Comparison of ENCODE assay signal across 8 cellular contexts in the genomic region with DNA sequence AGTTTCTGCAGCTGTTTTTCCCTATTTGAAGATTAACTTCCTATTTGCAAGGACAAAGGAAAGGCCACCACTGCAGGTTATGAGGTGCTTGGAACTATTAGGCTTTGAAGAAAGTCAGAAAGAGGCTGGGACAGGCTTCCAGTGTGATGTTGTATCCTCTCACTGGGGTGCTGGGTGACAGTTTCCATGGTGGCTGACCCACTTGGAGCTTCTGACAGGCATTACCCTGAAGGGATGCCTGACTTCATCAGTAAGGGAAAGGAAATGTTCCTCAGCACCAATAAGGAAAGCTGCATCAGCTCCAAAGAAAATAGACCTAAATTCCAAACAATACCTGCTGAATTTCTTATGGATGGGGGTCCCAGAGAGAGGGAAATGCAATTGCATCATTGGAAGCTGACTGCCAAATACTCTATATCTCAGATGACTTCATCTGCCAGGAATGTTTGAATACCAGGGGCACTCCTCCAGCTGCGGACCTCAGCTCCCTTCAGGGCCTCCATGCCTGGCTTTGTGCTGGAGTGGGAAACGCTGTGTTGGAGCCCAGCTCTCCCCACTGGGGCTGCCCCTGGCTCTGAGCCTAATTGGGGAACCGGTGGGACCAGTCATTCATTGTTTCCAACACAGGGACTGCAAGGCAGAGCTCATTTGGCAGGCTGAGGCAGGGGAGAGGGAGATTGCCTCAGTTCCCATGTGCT.
DNase-seq lines count a peak whose midpoint lies in the region; ATAC-seq and TF ChIP-seq lines count a peak whose summit lies in the region.

No MANE protein-coding gene starts in this region.

- H3K36me3 ChIP-seq in SK-N-SH (replicated peaks in 1 of 2; ENCODE audit: control insufficient read depth in 1 of 2, insufficient read depth in 2 of 2, low read length in 1 of 2) (peaks cover 4 to 48% of the 10 kb centered on the region in 2 experiments), heart left ventricle (peaks cover 0 to 46% (median 26%) of the 10 kb centered on the region in 9 donors)

- WGBS in SK-N-SH (ENCODE audit: low lambda C conversion rate), result 3% methylated on average over 3 of the region's 3 CpGs
- 4 to 22% (median 12%) methylated on average over 2 to 3 of the region's 3 CpGs for WGBS in heart left ventricle, 4 donors

- H3K9me3 ChIP-seq in SK-N-SH (no peaks in the 10 kb centered on the region), heart left ventricle (no peaks in the 10 kb centered on the region)

- peak; percentile 44 to 90 (median 78) for ATAC-seq in heart left ventricle

- H3K4me2 ChIP-seq in SK-N-SH, result no peak overlapping the region; the same call in 1 of the 2 replicates

- no peak for TF ChIP-seq CTCF in SK-N-SH (IDR thresholded peaks at IDR 0.05)
- TF ChIP-seq CTCF in heart left ventricle (IDR thresholded peaks at IDR 0.05), result no peak

- POLR2A ChIA-PET in SK-N-SH (lab: Yijun Ruan, JAX), result no interaction called here

- no peak overlapping the region for H3K9ac ChIP-seq in SK-N-SH

- no peaks in the 10 kb centered on the region for H4K20me1 ChIP-seq in SK-N-SH (ENCODE audit: insufficient read depth)

- CTCF ChIA-PET in SK-N-SH (lab: Yijun Ruan, JAX), result interaction anchor here (0.6 to 1.6 kb wide), 6 partner anchors 11 to 247 kb away, joined by 3 to 5 read pairs (median 3); no protein-coding TSS in a partner anchor

- H3K79me2 ChIP-seq in SK-N-SH (ENCODE audit: insufficient read depth), result no peaks in the 10 kb centered on the region

- TF ChIP-seq POLR2A in heart left ventricle (IDR thresholded peaks at IDR 0.05), result no peak

- H2AFZ ChIP-seq in SK-N-SH (ENCODE audit: low read depth), result no peak overlapping the region

- H3K9me2 ChIP-seq in SK-N-SH, result no peaks in the 10 kb centered on the region

- intact Hi-C loops in heart left ventricle (cut with DNase I), result loop anchor here in 1 of 10 donors (10.0 kb wide), 1 partner anchor 67 kb away; no protein-coding TSS in a partner anchor

- TF ChIP-seq RAD21 in SK-N-SH (IDR thresholded peaks at IDR 0.05; ENCODE audit: low read length), result no peak

- H3K4me1 ChIP-seq in SK-N-SH (ENCODE audit: control insufficient read depth in 1 of 2, insufficient read depth in 2 of 2, low read depth in 1 of 2, low read length in 1 of 2) (peaks cover 13 to 32% of the 10 kb centered on the region in 2 experiments; a peak in 3 of 4 replicates), heart left ventricle (peaks cover 9 to 93% (median 47%) of the 10 kb centered on the region in 12 donors)

- H3K27ac ChIP-seq in SK-N-SH (ENCODE audit: low read depth in 2 of 2, low read length in 1 of 2) (peak overlapping the region; percentile 43 to 47; a peak in 3 of 4 replicates), heart left ventricle (peak overlapping the region in 11 of 12 donors; percentile 5 to 80 (median 41))

- H3K27me3 ChIP-seq in SK-N-SH (ENCODE audit: insufficient read depth), result no peaks in the 10 kb centered on the region
- no peaks in the 10 kb centered on the region for H3K27me3 ChIP-seq in heart left ventricle

- peak in 1 of 2 experiments; percentile 25; a peak in 1 of 4 replicates for TF ChIP-seq EP300 in SK-N-SH (IDR thresholded peaks at IDR 0.05; ENCODE audit: borderline replicate concordance in 1 of 2, low read depth in 1 of 2, low read length in 1 of 2)

- DNase-seq in ELR (ENCODE audit: low read depth) (peak; percentile 88), SK-N-SH (no peak), heart left ventricle (peak; percentile 65 to 76 (median 69)), renal cortical epithelial cell (ENCODE audit: low read depth) (peak; percentile 86), NCI-H2196 treated with DMSO at 0.1 percent for 48 hours (lab: John Stamatoyannopoulos, UW; ENCODE audit: unreplicated experiment) (no peak), SIG-M5 (lab: John Stamatoyannopoulos, UW) (no peak), D341Med (ENCODE audit: low spot score) (no peak)
- no peak for DNase-seq in stimulated activated CD4-positive, alpha-beta T cell treated with anti-CD3 and anti-CD28 coated beads, Interleukin-1b, Interleukin-23, amount 100 ng/mL, for 48 hours

- no peaks in the 10 kb centered on the region for H3F3A ChIP-seq in SK-N-SH (replicated peaks; ENCODE audit: insufficient read depth)

- H3K4me3 ChIP-seq in SK-N-SH (ENCODE audit: low read depth in 2 of 2, low read length in 1 of 2) (no peak overlapping the region), heart left ventricle (no peak overlapping the region)

TF ChIP-seq in SK-N-SH, 30 proteins besides CTCF, POLR2A, EP300 and RAD21 (continues in another document):
- no peak for TF ChIP-seq CHD2 (IDR thresholded peaks at IDR 0.05; ENCODE audit: low read length, partially characterized antibody)
- TF ChIP-seq, protein P1, sequence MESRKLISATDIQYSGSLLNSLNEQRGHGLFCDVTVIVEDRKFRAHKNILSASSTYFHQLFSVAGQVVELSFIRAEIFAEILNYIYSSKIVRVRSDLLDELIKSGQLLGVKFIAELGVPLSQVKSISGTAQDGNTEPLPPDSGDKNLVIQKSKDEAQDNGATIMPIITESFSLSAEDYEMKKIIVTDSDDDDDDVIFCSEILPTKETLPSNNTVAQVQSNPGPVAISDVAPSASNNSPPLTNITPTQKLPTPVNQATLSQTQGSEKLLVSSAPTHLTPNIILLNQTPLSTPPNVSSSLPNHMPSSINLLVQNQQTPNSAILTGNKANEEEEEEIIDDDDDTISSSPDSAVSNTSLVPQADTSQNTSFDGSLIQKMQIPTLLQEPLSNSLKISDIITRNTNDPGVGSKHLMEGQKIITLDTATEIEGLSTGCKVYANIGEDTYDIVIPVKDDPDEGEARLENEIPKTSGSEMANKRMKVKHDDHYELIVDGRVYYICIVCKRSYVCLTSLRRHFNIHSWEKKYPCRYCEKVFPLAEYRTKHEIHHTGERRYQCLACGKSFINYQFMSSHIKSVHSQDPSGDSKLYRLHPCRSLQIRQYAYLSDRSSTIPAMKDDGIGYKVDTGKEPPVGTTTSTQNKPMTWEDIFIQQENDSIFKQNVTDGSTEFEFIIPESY (IDR thresholded peaks at IDR 0.05; ENCODE audit: borderline replicate concordance, low read depth), result no peak
- TF ChIP-seq GATA2 (CRISPR knock-in tag; IDR thresholded peaks at IDR 0.05), result no peak
- TF ChIP-seq ELF1 (IDR thresholded peaks at IDR 0.05), result no peak
- peak; percentile 82 for TF ChIP-seq TCF12 (IDR thresholded peaks at IDR 0.05)
- TF ChIP-seq MXI1 (IDR thresholded peaks at IDR 0.05; ENCODE audit: low read depth, low read length), result no peak
- TF ChIP-seq NFIC (IDR thresholded peaks at IDR 0.05; ENCODE audit: borderline replicate concordance), result peak; percentile 82
- TF ChIP-seq GABPA (IDR thresholded peaks at IDR 0.05; ENCODE audit: low read depth), result no peak
- TF ChIP-seq REST (IDR thresholded peaks at IDR 0.05; ENCODE audit: low read depth, low read length), result no peak
- no peak for TF ChIP-seq RFX5 (IDR thresholded peaks at IDR 0.05; ENCODE audit: low read length)
- TF ChIP-seq MAX (IDR thresholded peaks at IDR 0.05; ENCODE audit: low read depth), result no peak; the same call in 1 of the 2 replicates
- no peak for TF ChIP-seq SMC3 (IDR thresholded peaks at IDR 0.05; ENCODE audit: low read depth, low read length)
- TF ChIP-seq NRF1 (IDR thresholded peaks at IDR 0.05; ENCODE audit: low read depth, low read length), result no peak
- TF ChIP-seq TAF1 (IDR thresholded peaks at IDR 0.05; ENCODE audit: borderline replicate concordance, low read depth, low read length), result no peak
- peak; percentile 80 for TF ChIP-seq JUND (IDR thresholded peaks at IDR 0.05)
- TF ChIP-seq FOSL2 (IDR thresholded peaks at IDR 0.05; ENCODE audit: borderline replicate concordance, low read depth), result peak; percentile 39; the same call in 1 of the 2 replicates
- peak; percentile 79 for TF ChIP-seq TEAD4 (IDR thresholded peaks at IDR 0.05; ENCODE audit: borderline replicate concordance, insufficient read depth)
- TF ChIP-seq, protein P2, sequence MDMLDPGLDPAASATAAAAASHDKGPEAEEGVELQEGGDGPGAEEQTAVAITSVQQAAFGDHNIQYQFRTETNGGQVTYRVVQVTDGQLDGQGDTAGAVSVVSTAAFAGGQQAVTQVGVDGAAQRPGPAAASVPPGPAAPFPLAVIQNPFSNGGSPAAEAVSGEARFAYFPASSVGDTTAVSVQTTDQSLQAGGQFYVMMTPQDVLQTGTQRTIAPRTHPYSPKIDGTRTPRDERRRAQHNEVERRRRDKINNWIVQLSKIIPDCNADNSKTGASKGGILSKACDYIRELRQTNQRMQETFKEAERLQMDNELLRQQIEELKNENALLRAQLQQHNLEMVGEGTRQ (IDR thresholded peaks at IDR 0.05; ENCODE audit: borderline replicate concordance, low read depth, low read length), result no peak

Comparison
In these comparisons a context has a peak if more than half of its experiments do, and no peak if none do; other contexts are left out.
1. DNase-seq: peak in ELR (single experiment), heart left ventricle (5 of 5) and renal cortical epithelial cell (single experiment); none in SK-N-SH (single experiment), NCI-H2196 treated with DMSO at 0.1 percent for 48 hours (single experiment), SIG-M5 (single experiment), stimulated activated CD4-positive, alpha-beta T cell treated with anti-CD3 and anti-CD28 coated beads, Interleukin-1b, Interleukin-23, amount 100 ng/mL, for 48 hours (single experiment) and D341Med (single experiment).